ENCODE assay signal across 17 cellular contexts in the genomic region with DNA sequence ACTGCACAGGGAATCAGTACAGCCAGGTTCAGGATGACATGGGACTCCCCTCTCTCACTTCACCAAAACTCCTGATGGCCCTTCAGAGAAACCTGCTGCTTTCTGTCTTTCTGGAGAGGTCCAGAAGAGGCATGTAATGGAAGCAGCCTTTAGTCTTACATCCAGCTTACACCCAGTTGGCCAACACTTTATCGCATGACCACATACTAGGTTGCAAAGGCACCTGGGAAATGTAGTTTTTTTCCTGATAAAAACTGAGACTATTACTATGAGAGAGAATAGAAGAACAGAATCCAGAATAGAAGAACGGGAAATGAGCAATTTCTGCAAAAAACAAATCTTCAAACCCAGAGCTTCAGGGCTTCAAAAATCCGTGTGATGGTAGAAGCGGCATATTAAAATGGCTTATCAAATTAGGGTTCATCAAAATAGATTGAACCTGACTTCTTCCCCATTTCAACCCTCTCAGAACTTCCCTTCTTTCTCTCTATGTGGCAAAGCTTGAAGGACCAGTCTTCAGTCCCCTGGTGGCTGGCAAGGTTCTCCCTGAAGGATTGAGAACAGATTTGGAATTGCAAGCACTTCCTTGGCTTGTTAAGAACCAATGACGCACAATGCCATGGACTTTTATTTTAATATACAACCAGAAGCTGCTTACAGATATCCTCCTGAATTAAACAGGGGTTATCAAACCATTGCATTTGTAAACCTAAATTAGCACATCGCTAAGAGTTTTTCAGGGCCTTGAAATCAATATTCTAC. TPM values are rescaled to one million over a fixed set of nuclear protein-coding genes. Genes with fewer than 3 reads are reported as not detected.
DNase-seq lines count a peak whose midpoint lies in the region; ATAC-seq, FAIRE-seq and TF ChIP-seq lines count a peak whose summit lies in the region.
"Had no signal": no experiment of that assay in that cellular context is flagged by ENCODE, and none has a peak within 500 bp of the region (broad histone marks: within the 10 kb centered on the region; RNA-seq: fewer than 3 reads in every experiment).

No MANE protein-coding gene starts in this region.

- no peaks in the 10 kb centered on the region for H3K36me3 Mint-ChIP-seq in GM23338 (ENCODE audit: low read depth)

- H3K9me3 Mint-ChIP-seq in GM23338: no peaks in the 10 kb centered on the region

- no peaks in the 10 kb centered on the region for H3K36me3 ChIP-seq in GM23338 (ENCODE audit: insufficient read depth)
- H3K36me3 ChIP-seq: stomach had no signal

- H3K9me2 ChIP-seq in GM23338 (ENCODE audit: insufficient read depth): no peaks in the 10 kb centered on the region

- TF ChIP-seq CTCF in A549 (IDR thresholded peaks at IDR 0.05) (no peak), GM23338 (conservative IDR thresholded peaks at IDR 0.05; ENCODE audit: low read depth in 2 of 2) (no peak)

- H3K27ac Mint-ChIP-seq in GM23338: no peak overlapping the region

- H3K4me1 ChIP-seq in A549 (0 out of 3 replicates have a peak, but pooled peaks cover 3% of the 10 kb centered on the region), GM23338 (ENCODE audit: insufficient read depth) (peaks cover 36% of the 10 kb centered on the region)

- ATAC-seq in A549: peak in 1 of 2 experiments; percentile 74; a peak in 3 of 6 replicates
- peak; percentile 6; the same call in 2 of the 3 replicates for ATAC-seq in GM23338
- no peak for ATAC-seq in GM19328 (IDR thresholded peaks at IDR 0.05; ENCODE audit: unreplicated experiment)

- no peak overlapping the region for H3K4me3 ChIP-seq in A549
- H3K4me3 ChIP-seq in GM23338: no peak overlapping the region
- H3K4me3 ChIP-seq: coronary artery, stomach had no signal

- H4K20me1 ChIP-seq in GM23338 (replicated peaks; ENCODE audit: insufficient read depth): no peaks in the 10 kb centered on the region

- no peaks in the 10 kb centered on the region for H3K27me3 ChIP-seq in GM23338 (ENCODE audit: insufficient read depth)

- DNase-seq in A549 (ENCODE audit: low read depth in 1 of 2, low spot score in 1 of 2) (peak; percentile 35 to 46), GM23338 (ENCODE audit: low spot score) (no peak), SK-MEL-5 (ENCODE audit: low read depth, low spot score) (peak; percentile 44), erythroblast (lab: John Stamatoyannopoulos, UW) (peak; percentile 27 to 43), HK-2 (ENCODE audit: unreplicated experiment) (no peak)
- no peak for DNase-seq in stimulated activated CD4-positive, alpha-beta T cell treated with anti-CD3 and anti-CD28 coated beads, Interleukin-4, amount 100 ng/mL, for 4 hours
- DNase-seq in effector CD4-positive, alpha-beta T cell: no peak
- DNase-seq: activated effector memory CD4-positive, alpha-beta T cell treated with anti-CD3 and anti-CD28 coated beads, Interleukin-2, amount 50 U/mL, for 16 hours; head of caudate nucleus; islet precursor cell; NCI-H1092 treated with DMSO at 0.1 percent for 48 hours; stomach had no signal

- H3K9me3 ChIP-seq in A549: no peaks in the 10 kb centered on the region
- H3K9me3 ChIP-seq: stomach had no signal

- H3K4me2 ChIP-seq in A549 (no peak overlapping the region), GM23338 (no peak overlapping the region)

- peak; percentile 84 for FAIRE-seq in A549 (lab: Jason Lieb, UNC)
- FAIRE-seq: D721Med had no signal

- peaks cover 8% of the 10 kb centered on the region for H3K27me3 Mint-ChIP-seq in GM23338 (ENCODE audit: insufficient read depth, low read depth, poor library complexity)

- H3K27ac ChIP-seq in A549 (no peak overlapping the region), GM23338 (ENCODE audit: low read depth) (no peak overlapping the region)
- H3K27ac ChIP-seq: coronary artery, epithelial cell of prostate, VCaP had no signal

- H3K4me3 Mint-ChIP-seq in GM23338: no peak overlapping the region

- no peak for TF ChIP-seq RAD21 in A549 (conservative IDR thresholded peaks at IDR 0.05 in 1 of 2, IDR thresholded peaks at IDR 0.05 in 1 of 2)

- POLR2A ChIA-PET in A549 (lab: Yijun Ruan, JAX): no interaction called here

- H2AFZ ChIP-seq in GM23338: no peak overlapping the region

- 0 out of 2 replicates have a peak, but pooled peaks cover 3% of the 10 kb centered on the region for H3K79me2 ChIP-seq in GM23338 (replicated peaks; ENCODE audit: insufficient read depth)

- no peak for TF ChIP-seq EP300 in A549 (IDR thresholded peaks at IDR 0.05)

- H3F3A ChIP-seq in GM23338 (replicated peaks; ENCODE audit: low read depth): no peaks in the 10 kb centered on the region

- WGBS in A549 (ENCODE audit: missing lambda C conversion rate): 70% methylated on average over 6 of the region's 6 CpGs

- CTCF ChIA-PET in A549 (lab: Yijun Ruan, JAX): interaction anchor here (1.1 to 3.3 kb wide), 6 partner anchors 8 to 418 kb away, joined by 3 to 13 read pairs (median 4); no protein-coding TSS in a partner anchor

- in situ Hi-C loops in SK-MEL-5 (cut with HindIII; ENCODE audit: low pct_unique_long_range_greater_than_20kb, low sequenced_read_pairs): no loop called here

- TF ChIP-seq POLR2A in A549 (IDR thresholded peaks at IDR 0.05; ENCODE audit: low read length) (no peak), erythroblast (IDR thresholded peaks at IDR 0.05; ENCODE audit: low read length) (no peak)

- H3K4me1 Mint-ChIP-seq in GM23338: peaks cover 51% of the 10 kb centered on the region

TF ChIP-seq in A549, 52 proteins besides CTCF, POLR2A, EP300 and RAD21:
- TF ChIP-seq HOXB13 (CRISPR knock-in tag; IDR thresholded peaks at IDR 0.05; ENCODE audit: low read depth): no peak
TF ChIP-seq in A549: peak in this region for 0.

TF ChIP-seq in GM23338, 12 proteins besides CTCF, POLR2A, EP300 and RAD21 (continues in another document):
- no peak for TF ChIP-seq EZH2phosphoT487 (IDR thresholded peaks at IDR 0.05; ENCODE audit: unreplicated experiment)

RNA-seq across cellular contexts. Expression of gene CORO2B, which starts 34.4 kb away (rescaled TPM):
- polyA plus RNA-seq in A549 (2011; rRNA removed) (2.0 and 2.4 TPM in 2 replicates), A549 (2017; fragmentation: RNase III; extraction: RNeasy Plus Mini Kit Qiagen cat#74134 plus additional on column Dnase treatment) (1.8 to 2.4 TPM (median 2.3 TPM) in 3 replicates), GM23338 (2016; fragmentation: Nextera tagmentation; extraction: Ambion mirVana) (1.4 and 1.6 TPM in 2 replicates)
- polyA plus RNA-seq in A549 (2012; cell fraction: cytosol; rRNA removed): 1.3 and 1.7 TPM in 2 replicates
- 1.5 and 1.8 TPM in 2 replicates for polyA plus RNA-seq in A549 (2012; cell fraction: nucleus; rRNA removed)
- 1.9 and 2.6 TPM in 2 replicates for polyA minus RNA-seq in A549 (2011; rRNA and poly(A)+ RNA removed)
- 2.8 and 4.6 TPM in 2 replicates for total RNA-seq in GM23338 (2014; rRNA removed; shearing (Covaris generic))
- 0.13 TPM in 1 of 2 replicates, not detected in the other for total RNA-seq in SK-MEL-5 (2014; rRNA removed; shearing (Covaris generic))
- polyA plus RNA-seq in SK-MEL-5 (2015; cell fraction: cytosol; rRNA removed): 0.03 and 0.06 TPM in 2 replicates
- polyA plus RNA-seq in SK-MEL-5 (2015; cell fraction: nucleus; rRNA removed): not detected in 2 replicates

Comparison
In these comparisons a context has a peak if more than half of its experiments do, and no peak if none do; other contexts are left out.
1. DNase-seq: peak in A549 (2 of 2), SK-MEL-5 (single experiment) and erythroblast (2 of 2); none in GM23338 (single experiment), HK-2 (single experiment), stimulated activated CD4-positive, alpha-beta T cell treated with anti-CD3 and anti-CD28 coated beads, Interleukin-4, amount 100 ng/mL, for 4 hours (0 of 2) and effector CD4-positive, alpha-beta T cell (single experiment).